16 cellular contexts compared by ENCODE assay signal in genomic region chr11:95432714-95433503, GRCh38.
"Had no signal": no experiment of that assay in that cellular context is flagged by ENCODE, and none has a peak within 500 bp of the region (broad histone marks: within the 10 kb centered on the region; RNA-seq: fewer than 3 reads in every experiment).

No MANE protein-coding gene starts in this region.

- H3K27ac Mint-ChIP-seq: activated naive CD8-positive, alpha-beta T cell treated with anti-CD3 and anti-CD28 coated beads for 36 hours; endodermal cell; mesothelial cell of epicardium; naive thymus-derived CD8-positive, alpha-beta T cell; stimulated activated effector memory CD8-positive, alpha-beta T cell treated with anti-CD3 and anti-CD28 coated beads, Interleukin-12 subunit alpha, Interleukin-12 subunit beta, amount 100 ng/mL, for 72 hours had no signal

- H3K36me3 Mint-ChIP-seq: activated naive CD8-positive, alpha-beta T cell treated with anti-CD3 and anti-CD28 coated beads for 36 hours; naive thymus-derived CD8-positive, alpha-beta T cell; stimulated activated effector memory CD8-positive, alpha-beta T cell treated with anti-CD3 and anti-CD28 coated beads, Interleukin-12 subunit alpha, Interleukin-12 subunit beta, amount 100 ng/mL, for 72 hours had no signal

- H3K4me1 Mint-ChIP-seq: stimulated activated effector memory CD8-positive, alpha-beta T cell treated with anti-CD3 and anti-CD28 coated beads, Interleukin-12 subunit alpha, Interleukin-12 subunit beta, amount 100 ng/mL, for 72 hours had no signal

- H3K4me3 Mint-ChIP-seq: activated naive CD8-positive, alpha-beta T cell treated with anti-CD3 and anti-CD28 coated beads for 36 hours; endodermal cell; mesothelial cell of epicardium; naive thymus-derived CD8-positive, alpha-beta T cell; stimulated activated effector memory CD8-positive, alpha-beta T cell treated with anti-CD3 and anti-CD28 coated beads, Interleukin-12 subunit alpha, Interleukin-12 subunit beta, amount 100 ng/mL, for 72 hours had no signal

- H3K9me3 Mint-ChIP-seq: activated naive CD8-positive, alpha-beta T cell treated with anti-CD3 and anti-CD28 coated beads for 36 hours; naive thymus-derived CD8-positive, alpha-beta T cell; stimulated activated effector memory CD8-positive, alpha-beta T cell treated with anti-CD3 and anti-CD28 coated beads, Interleukin-12 subunit alpha, Interleukin-12 subunit beta, amount 100 ng/mL, for 72 hours had no signal

- DNase-seq: activated CD4-positive, alpha-beta T cell treated with anti-CD3 and anti-CD28 coated beads, Interleukin-2, amount 50 U/mL, for 4 hours; activated CD8-positive, alpha-beta memory T cell treated with anti-CD3 and anti-CD28 coated beads, Interleukin-2, amount 50 U/mL, for 48 hours; activated naive CD4-positive, alpha-beta T cell treated with Interleukin-2 at 50 U/mL for 16 hours; activated naive CD8-positive, alpha-beta T cell treated with anti-CD3 and anti-CD28 coated beads for 36 hours; activated T-cell treated with anti-CD3 and anti-CD28 coated beads, Interleukin-2, amount 50 U/mL, for 48 hours; colonic mucosa; endodermal cell; left ventricle myocardium inferior; naive thymus-derived CD8-positive, alpha-beta T cell; ovary; stimulated activated CD4-positive, alpha-beta T cell treated with anti-CD3 and anti-CD28 coated beads, Interleukin-1b, Interleukin-23, amount 100 ng/mL, for 48 hours; stomach; T-helper 9 cell; transverse colon had no signal
